ENCODE assay signal across 34 cellular contexts in the genomic region with DNA sequence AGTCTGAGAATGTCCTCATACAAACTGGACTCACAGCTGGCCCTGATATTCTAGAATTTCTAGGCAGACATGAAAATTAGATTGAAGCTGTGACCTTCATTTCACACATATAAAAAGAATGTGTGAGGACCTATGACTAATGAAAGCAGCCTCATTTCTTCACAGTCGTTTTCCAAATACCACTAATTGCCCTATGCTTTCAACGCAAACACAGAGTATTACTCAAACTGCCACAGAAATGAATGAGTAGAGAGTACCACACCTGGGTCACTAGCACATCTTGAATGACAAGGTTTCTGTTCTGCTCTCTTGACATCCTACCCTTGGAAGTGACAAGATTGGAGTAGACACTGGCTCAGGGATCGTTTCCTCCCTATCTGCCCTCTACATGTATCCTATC.
"Had no signal": no experiment of that assay in that cellular context is flagged by ENCODE, and none has a peak within 500 bp of the region (broad histone marks: within the 10 kb centered on the region; RNA-seq: fewer than 3 reads in every experiment).

No MANE protein-coding gene starts in this region.

- H3K4me2 ChIP-seq: smooth muscle cell had no signal

- ATAC-seq: activated naive CD8-positive, alpha-beta T cell treated with anti-CD3 and anti-CD28 coated beads, Interleukin-2, amount 50 U/mL, for 24 hours; activated T-cell treated with anti-CD3 and anti-CD28 coated beads, Interleukin-2, amount 50 U/mL, for 4 hours; left cardiac atrium; left ventricle myocardium superior; stimulated activated naive B cell treated with anti-CD40 and anti-IgM and Interleukin-4, amounts not matched to agents 10 μg/mL and 1 μg/mL and 100 μg/mL, for 72 hours; T-helper 17 cell; upper lobe of right lung; WTC11 had no signal

- H3K4me1 Mint-ChIP-seq: activated CD4-positive, alpha-beta memory T cell treated with anti-CD3 and anti-CD28 coated beads, Interleukin-2, amount 10 ng/mL, durations not matched to agents 7 days and 5 days; activated CD4-positive, alpha-beta T cell treated with anti-CD3 and anti-CD28 coated beads, Interleukin-2, amount 10 ng/mL, durations not matched to agents 7 days and 5 days; activated naive CD4-positive, alpha-beta T cell treated with anti-CD3 and anti-CD28 coated beads, Interleukin-2, amount 50 U/mL, for 24 hours; activated naive CD8-positive, alpha-beta T cell treated with anti-CD3 and anti-CD28 coated beads, Interleukin-2, amount 50 U/mL, for 24 hours had no signal

- H3K27me3 Mint-ChIP-seq: activated naive CD4-positive, alpha-beta T cell treated with anti-CD3 and anti-CD28 coated beads, Interleukin-2, amount 50 U/mL, for 24 hours; activated naive CD8-positive, alpha-beta T cell treated with anti-CD3 and anti-CD28 coated beads, Interleukin-2, amount 50 U/mL, for 24 hours had no signal

- H3K27me3 ChIP-seq: ovary, stomach, tibial artery, upper lobe of right lung had no signal

- H3K36me3 ChIP-seq: neutrophil, ovary, prostate gland, stomach, tibial artery, upper lobe of right lung had no signal

- H3K4me3 Mint-ChIP-seq: activated CD4-positive, alpha-beta memory T cell treated with anti-CD3 and anti-CD28 coated beads, Interleukin-2, amount 10 ng/mL, durations not matched to agents 7 days and 5 days; activated CD4-positive, alpha-beta T cell treated with anti-CD3 and anti-CD28 coated beads, Interleukin-2, amount 10 ng/mL, durations not matched to agents 7 days and 5 days; activated naive CD4-positive, alpha-beta T cell treated with anti-CD3 and anti-CD28 coated beads, Interleukin-2, amount 50 U/mL, for 24 hours; activated naive CD8-positive, alpha-beta T cell treated with anti-CD3 and anti-CD28 coated beads, Interleukin-2, amount 50 U/mL, for 24 hours; activated T-cell treated with anti-CD3 and anti-CD28 coated beads, Interleukin-2, amount 50 U/mL, for 4 hours; central memory CD8-positive, alpha-beta T cell; dendritic cell treated with granulocyte-macrophage colony-stimulating factor and Interleukin-4, amounts not matched to agents 40 ng/mL and 50 ng/mL, for 4 days; nephron progenitor cell; stimulated activated naive B cell treated with anti-CD40 and anti-IgM and Interleukin-4, amounts not matched to agents 10 μg/mL and 1 μg/mL and 100 μg/mL, for 72 hours; T-helper 17 cell; WTC11 had no signal

- H3K4me3 ChIP-seq: ovary, prostate gland, smooth muscle cell, stomach, tibial artery, upper lobe of right lung had no signal

- H3K9me3 ChIP-seq: neutrophil, ovary, prostate gland, stomach, tibial artery, upper lobe of right lung had no signal

- H3K27ac Mint-ChIP-seq: activated CD4-positive, alpha-beta memory T cell treated with anti-CD3 and anti-CD28 coated beads, Interleukin-2, amount 10 ng/mL, durations not matched to agents 7 days and 5 days; activated CD4-positive, alpha-beta T cell treated with anti-CD3 and anti-CD28 coated beads, Interleukin-2, amount 10 ng/mL, durations not matched to agents 7 days and 5 days; activated naive CD4-positive, alpha-beta T cell treated with anti-CD3 and anti-CD28 coated beads, Interleukin-2, amount 50 U/mL, for 24 hours; activated naive CD8-positive, alpha-beta T cell treated with anti-CD3 and anti-CD28 coated beads, Interleukin-2, amount 50 U/mL, for 24 hours; activated T-helper 2 cell treated with anti-CD3 and anti-CD28 coated beads, Interferon-gamma antibody, Interleukin-2, Interleukin-4, amounts not matched to agents 10 μg/mL and 5 μg/mL and 100 μg/mL, durations not matched to agents 14 hours and 24 hours and 36 hours; dendritic cell treated with granulocyte-macrophage colony-stimulating factor and Interleukin-4, amounts not matched to agents 40 ng/mL and 50 ng/mL, for 4 days; stimulated activated naive B cell treated with anti-CD40 and anti-IgM and Interleukin-4, amounts not matched to agents 10 μg/mL and 1 μg/mL and 100 μg/mL, for 72 hours; T-helper 17 cell; WTC11 had no signal

- H3K4me1 ChIP-seq: prostate gland, tibial artery, upper lobe of right lung had no signal

- H3K27ac ChIP-seq: epithelial cell of prostate, neutrophil, ovary, prostate gland, stomach, tibial artery, upper lobe of right lung had no signal

- H3K36me3 Mint-ChIP-seq: activated naive CD4-positive, alpha-beta T cell treated with anti-CD3 and anti-CD28 coated beads, Interleukin-2, amount 50 U/mL, for 24 hours; naive B cell; stimulated activated naive B cell treated with anti-CD40 and anti-IgM and Interleukin-4, amounts not matched to agents 10 μg/mL and 1 μg/mL and 100 μg/mL, for 72 hours; WTC11 had no signal

- H3K9me3 Mint-ChIP-seq: activated CD4-positive, alpha-beta T cell treated with anti-CD3 and anti-CD28 coated beads, Interleukin-2, amount 10 ng/mL, durations not matched to agents 7 days and 5 days; activated naive CD4-positive, alpha-beta T cell treated with anti-CD3 and anti-CD28 coated beads, Interleukin-2, amount 50 U/mL, for 24 hours; activated naive CD8-positive, alpha-beta T cell treated with anti-CD3 and anti-CD28 coated beads, Interleukin-2, amount 50 U/mL, for 24 hours; activated T-cell treated with anti-CD3 and anti-CD28 coated beads, Interleukin-2, amount 50 U/mL, for 4 hours; activated T-helper 2 cell treated with anti-CD3 and anti-CD28 coated beads, Interferon-gamma antibody, Interleukin-2, Interleukin-4, amounts not matched to agents 10 μg/mL and 5 μg/mL and 100 μg/mL, durations not matched to agents 14 hours and 24 hours and 36 hours; central memory CD8-positive, alpha-beta T cell; dendritic cell treated with granulocyte-macrophage colony-stimulating factor and Interleukin-4, amounts not matched to agents 40 ng/mL and 50 ng/mL, for 4 days; nephron progenitor cell; stimulated activated naive B cell treated with anti-CD40 and anti-IgM and Interleukin-4, amounts not matched to agents 10 μg/mL and 1 μg/mL and 100 μg/mL, for 72 hours had no signal

- DNase-seq: activated CD4-positive, alpha-beta memory T cell treated with anti-CD3 and anti-CD28 coated beads, Interleukin-2, amount 10 ng/mL, durations not matched to agents 7 days and 5 days; activated CD4-positive, alpha-beta T cell treated with anti-CD3 and anti-CD28 coated beads for 1 hour; activated CD4-positive, alpha-beta T cell treated with anti-CD3 and anti-CD28 coated beads, Interleukin-2, amount 10 ng/mL, durations not matched to agents 7 days and 5 days; activated CD8-positive, alpha-beta memory T cell treated with anti-CD3 and anti-CD28 coated beads, Interleukin-2, amount 50 U/mL, for 48 hours; activated naive CD8-positive, alpha-beta T cell treated with anti-CD3 and anti-CD28 coated beads, Interleukin-2, amount 50 U/mL, for 24 hours; activated T-cell treated with anti-CD3 and anti-CD28 coated beads, Interleukin-2, amount 50 U/mL, for 4 hours; amygdala; head of caudate nucleus; hippocampal formation; left cardiac atrium; left ventricle myocardium superior; mammary epithelial cell; naive B cell; nephron progenitor cell; ovary; stimulated activated CD4-positive, alpha-beta T cell treated with anti-CD3 and anti-CD28 coated beads, Interleukin-1b, Interleukin-23, amount 100 ng/mL, for 48 hours; stimulated activated CD4-positive, alpha-beta T cell treated with anti-CD3 and anti-CD28 coated beads, Interleukin-4, amount 100 ng/mL, for 4 hours; stimulated activated CD8-positive, alpha-beta memory T cell treated with anti-CD3 and anti-CD28 coated beads, Interleukin-4, amount 100 ng/mL, for 48 hours; stimulated activated naive B cell treated with anti-CD40 and anti-IgM and Interleukin-4, amounts not matched to agents 10 μg/mL and 1 μg/mL and 100 μg/mL, for 72 hours; stomach; T-helper 17 cell; T1000; tibial artery; upper lobe of right lung had no signal

- FAIRE-seq: keratinocyte had no signal
